ENCODE assay signal across 12 cellular contexts in the genomic region with DNA sequence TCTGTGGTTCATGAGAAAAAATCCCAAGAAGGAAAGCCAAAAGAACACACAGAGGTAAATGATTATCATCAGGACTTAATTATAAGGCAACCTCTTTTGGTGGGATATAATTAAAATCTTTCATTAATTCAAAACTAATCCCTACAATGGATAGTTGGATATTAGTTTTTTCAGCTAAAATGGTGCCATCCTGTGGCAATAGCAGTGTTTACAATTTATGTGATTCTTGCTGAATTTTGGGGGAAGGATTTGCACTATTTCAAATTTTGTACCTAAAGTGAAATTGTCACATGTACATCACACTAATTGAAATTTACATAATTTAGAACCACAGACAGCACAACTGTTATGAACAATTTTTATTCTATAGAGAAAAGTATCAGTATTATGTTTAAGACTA.
A peak's percentile ranks its signal among the peaks of the same experiment; 100 is the strongest.
DNase-seq lines count a peak whose midpoint lies in the region; ATAC-seq, FAIRE-seq and TF ChIP-seq lines count a peak whose summit lies in the region.
"Had no signal": no experiment of that assay in that cellular context is flagged by ENCODE, and none has a peak within 500 bp of the region (broad histone marks: within the 10 kb centered on the region; RNA-seq: fewer than 3 reads in every experiment).

No MANE protein-coding gene starts in this region.

- H3K27ac ChIP-seq in A549 (no peak overlapping the region), VCaP (no peak overlapping the region), hepatocyte (no peak overlapping the region)

- H3K36me3 ChIP-seq in GM06990 (ENCODE audit: control insufficient read depth, insufficient read depth, low read length) = no peaks in the 10 kb centered on the region; the same call in none of the 2 replicates
- H3K36me3 ChIP-seq in hepatocyte (replicated peaks; ENCODE audit: insufficient read depth, low read depth) = no peaks in the 10 kb centered on the region
- peaks cover 7% of the 10 kb centered on the region; the same call in 1 of the 2 replicates for H3K36me3 ChIP-seq in HAP-1 (replicated peaks)

- no peak for ATAC-seq in A549
- no peak for ATAC-seq in HG03135 (IDR thresholded peaks at IDR 0.05; ENCODE audit: unreplicated experiment)
- ATAC-seq: stimulated activated naive CD8-positive, alpha-beta T cell treated with anti-CD3 and anti-CD28 coated beads, Interleukin-15, Interleukin-2, amounts not matched to agents 100 U/mL and 50 U/mL, for 24 hours; T-cell had no signal

- H3K9me2 ChIP-seq in hepatocyte (replicated peaks; ENCODE audit: insufficient read depth) = no peaks in the 10 kb centered on the region

- DNase-seq in A549 (ENCODE audit: low read depth in 1 of 2, low spot score in 1 of 2) (no peak), GM06990 (ENCODE audit: extremely low read depth, insufficient read length) (no peak), hepatocyte (ENCODE audit: low spot score) (no peak), cerebellar nuclear complex (lab: John Stamatoyannopoulos, UW) (no peak), HAP-1 (ENCODE audit: low spot score in 2 of 2) (no peak)
- no peak for DNase-seq in activated effector memory CD4-positive, alpha-beta T cell treated with anti-CD3 and anti-CD28 coated beads, Interleukin-2, amount 50 U/mL, for 16 hours
- DNase-seq: aorta; NCI-H526; stimulated activated naive CD8-positive, alpha-beta T cell treated with anti-CD3 and anti-CD28 coated beads, Interleukin-15, Interleukin-2, amounts not matched to agents 100 U/mL and 50 U/mL, for 24 hours; T-cell had no signal

- H3K79me2 ChIP-seq in hepatocyte = peaks cover 43% of the 10 kb centered on the region

- no peak overlapping the region for H3K4me2 ChIP-seq in A549
- no peak overlapping the region for H3K4me2 ChIP-seq in hepatocyte

- TF ChIP-seq EP300 in A549 (IDR thresholded peaks at IDR 0.05) = no peak

- H3K4me3 ChIP-seq in A549 (no peak overlapping the region), GM06990 (replicated peaks; ENCODE audit: low read depth, low read length) (no peak overlapping the region), hepatocyte (no peak overlapping the region), HAP-1 (no peak overlapping the region)

- CTCF ChIA-PET in A549 (lab: Yijun Ruan, JAX) = interaction anchor here (1.0 to 4.3 kb wide), 9 partner anchors 9 to 385 kb away, joined by 3 to 54 read pairs (median 4); no protein-coding TSS in a partner anchor

- H3K4me1 ChIP-seq in A549 = peaks cover 12% of the 10 kb centered on the region; the same call in 1 of the 3 replicates
- peaks cover 8% of the 10 kb centered on the region for H3K4me1 ChIP-seq in hepatocyte (ENCODE audit: insufficient read depth)
- H3K4me1 ChIP-seq in HAP-1 = no peaks in the 10 kb centered on the region

- H2AFZ ChIP-seq in hepatocyte = no peak overlapping the region

- no peaks in the 10 kb centered on the region for H3K9me3 ChIP-seq in A549
- H3K9me3 ChIP-seq in hepatocyte (ENCODE audit: low read depth) = no peaks in the 10 kb centered on the region
- H3K9me3 ChIP-seq in HAP-1 = no peaks in the 10 kb centered on the region

- H3K27me3 ChIP-seq in GM06990 (replicated peaks; ENCODE audit: control insufficient read depth, insufficient read depth, low read length) (no peaks in the 10 kb centered on the region), hepatocyte (no peaks in the 10 kb centered on the region), HAP-1 (ENCODE audit: low read depth) (no peaks in the 10 kb centered on the region)

- TF ChIP-seq POLR2A in A549 (IDR thresholded peaks at IDR 0.05; ENCODE audit: low read length) = no peak

- FAIRE-seq in A549 (lab: Jason Lieb, UNC) = no peak

- TF ChIP-seq CTCF in A549 (IDR thresholded peaks at IDR 0.05) (peak; percentile 49; the same call in 2 of the 3 replicates), GM06990 (IDR thresholded peaks at IDR 0.05; ENCODE audit: insufficient read depth, low read length, poor library complexity, severe bottlenecking) (peak; percentile 13), VCaP (conservative IDR thresholded peaks at IDR 0.05) (peak; percentile 63), hepatocyte (IDR thresholded peaks at IDR 0.05; ENCODE audit: poor library complexity) (peak; percentile 34)

- H4K20me1 ChIP-seq in hepatocyte (ENCODE audit: insufficient read depth, poor library complexity, severe bottlenecking) = no peaks in the 10 kb centered on the region

- POLR2A ChIA-PET in A549 (lab: Yijun Ruan, JAX) = interaction anchor here (1.1 kb wide), 1 partner anchor 9 kb away, joined by 3 read pairs; no protein-coding TSS in a partner anchor

- in situ Hi-C loops in HAP-1 (cut with MboI; ENCODE audit: low sequenced_read_pairs) = no loop called here

- peak; percentile 48 to 49; a peak in 3 of 5 replicates for TF ChIP-seq RAD21 in A549 (conservative IDR thresholded peaks at IDR 0.05 in 1 of 2, IDR thresholded peaks at IDR 0.05 in 1 of 2)

TF ChIP-seq in A549, 52 proteins besides CTCF, POLR2A, EP300 and RAD21:
- TF ChIP-seq SMC3 (IDR thresholded peaks at IDR 0.05) = peak; percentile 51; the same call in 2 of the 3 replicates
- no peak for TF ChIP-seq JUNB (IDR thresholded peaks at IDR 0.05)
- no peak for TF ChIP-seq POLR2AphosphoS2 (conservative IDR thresholded peaks at IDR 0.05; ENCODE audit: low read length)

Comparison
In these comparisons a context has a peak if more than half of its experiments do, and no peak if none do; other contexts are left out.
1. CTCF ChIP-seq: peak in every context shown above with its lines; median percentile 63 in VCaP; 49 in A549; 34 in hepatocyte; 13 in GM06990.